ENCODE assay signal across 8 cellular contexts in genomic region chr3:151227438-151228290, GRCh38. TPM values are rescaled to one million over a fixed set of nuclear protein-coding genes. Genes with fewer than 3 reads are reported as not detected.
DNase-seq lines count a peak whose midpoint lies in the region; ATAC-seq, FAIRE-seq and TF ChIP-seq lines count a peak whose summit lies in the region.

No MANE protein-coding gene starts in this region.

- no peaks in the 10 kb centered on the region for H3K9me3 ChIP-seq in mucosa of descending colon

- peak; percentile 76 for TF ChIP-seq CTCF in mucosa of descending colon (IDR thresholded peaks at IDR 0.05)

- ATAC-seq in GM19025 (IDR thresholded peaks at IDR 0.05; ENCODE audit: low read depth, unreplicated experiment) (peak; percentile 81), HG03175 (IDR thresholded peaks at IDR 0.05; ENCODE audit: unreplicated experiment) (peak; percentile 83), mucosa of descending colon (peak; percentile 94)

- peak; percentile 80 for FAIRE-seq in endometrium (lab: Jason Lieb, UNC)

- no peak overlapping the region for H3K4me3 ChIP-seq in mucosa of descending colon

- no peaks in the 10 kb centered on the region for H3K36me3 ChIP-seq in mucosa of descending colon (ENCODE audit: low read depth)

- peaks cover 10% of the 10 kb centered on the region for H3K4me1 ChIP-seq in mucosa of descending colon (ENCODE audit: low read depth)

- intact Hi-C loops in mucosa of descending colon (cut with DNase I, micrococcal nuclease): loop anchor here (2.0 to 5.0 kb wide), 2 partner anchors 50 to 57 kb away; partner anchors contain the start of gene P2RY14 (in 1 of the 2)

- DNase-seq in C1 segment of cervical spinal cord (lab: John Stamatoyannopoulos, UW) (peak in 13 of 14 donors; percentile 1 to 78 (median 42)), NCI-H82 treated with DMSO at 0.1 percent for 48 hours (lab: John Stamatoyannopoulos, UW; ENCODE audit: unreplicated experiment) (peak; percentile 39), mucosa of descending colon (peak in 2 of 3 donors; percentile 73 to 85)
- DNase-seq in activated CD8-positive, alpha-beta memory T cell treated with anti-CD3 and anti-CD28 coated beads for 48 hours (ENCODE audit: low read depth in 2 of 3, low spot score in 2 of 3): peak in 2 of 3 experiments; percentile 52 to 71
- peak; percentile 65 to 74 for DNase-seq in stimulated activated CD8-positive, alpha-beta memory T cell treated with anti-CD3 and anti-CD28 coated beads, Interleukin-2, amount 100 ng/mL, for 48 hours (ENCODE audit: low read depth in 2 of 2)

RNA-seq across cellular contexts. Expression of gene GPR171, which starts 24.6 kb away (rescaled TPM):
- total RNA-seq in mucosa of descending colon: 1 to 10 TPM; 1.3 to 1.5 (median 1.4) TPM

RNA-seq across cellular contexts. Expression of gene P2RY14, which starts 50.7 kb away (rescaled TPM):
- total RNA-seq in mucosa of descending colon: 10 to 100 TPM in 1 of 3 donors, 1 to 10 TPM in 2; 3.9 to 18.2 (median 4.4) TPM
